In genomic region chr12:106839343-106839742, GRCh38 we compare ENCODE assay signal across 1 cellular context.
TF ChIP-seq lines count a peak whose summit lies in the region.

No MANE protein-coding gene starts in this region.

TF ChIP-seq in IMR-90, 13 proteins besides CTCF, POLR2A, EP300 and RAD21:
- TF ChIP-seq MAZ (IDR thresholded peaks at IDR 0.05; ENCODE audit: borderline replicate concordance, low read depth, low read length) (no peak), FOS (IDR thresholded peaks at IDR 0.05; ENCODE audit: low read depth, low read length) (no peak)
- TF ChIP-seq, protein P1, sequence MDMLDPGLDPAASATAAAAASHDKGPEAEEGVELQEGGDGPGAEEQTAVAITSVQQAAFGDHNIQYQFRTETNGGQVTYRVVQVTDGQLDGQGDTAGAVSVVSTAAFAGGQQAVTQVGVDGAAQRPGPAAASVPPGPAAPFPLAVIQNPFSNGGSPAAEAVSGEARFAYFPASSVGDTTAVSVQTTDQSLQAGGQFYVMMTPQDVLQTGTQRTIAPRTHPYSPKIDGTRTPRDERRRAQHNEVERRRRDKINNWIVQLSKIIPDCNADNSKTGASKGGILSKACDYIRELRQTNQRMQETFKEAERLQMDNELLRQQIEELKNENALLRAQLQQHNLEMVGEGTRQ (IDR thresholded peaks at IDR 0.05; ENCODE audit: low read depth, low read length): no peak
